ENCODE assay signal across 8 cellular contexts in genomic region chr12:113559466-113559865, GRCh38.
"Had no signal": no experiment of that assay in that cellular context is flagged by ENCODE, and none has a peak within 500 bp of the region (broad histone marks: within the 10 kb centered on the region; RNA-seq: fewer than 3 reads in every experiment).

No MANE protein-coding gene starts in this region.

- ATAC-seq: GM12878 had no signal

- DNase-seq: GDM1, GF-D8 had no signal

- H3K4me3 ChIP-seq: GM12878 had no signal

- FAIRE-seq: G401.6, GM12878, GM12891, GM12892, GM18507, GM19239 had no signal
